8 cellular contexts compared by ENCODE assay signal in the genomic region with DNA sequence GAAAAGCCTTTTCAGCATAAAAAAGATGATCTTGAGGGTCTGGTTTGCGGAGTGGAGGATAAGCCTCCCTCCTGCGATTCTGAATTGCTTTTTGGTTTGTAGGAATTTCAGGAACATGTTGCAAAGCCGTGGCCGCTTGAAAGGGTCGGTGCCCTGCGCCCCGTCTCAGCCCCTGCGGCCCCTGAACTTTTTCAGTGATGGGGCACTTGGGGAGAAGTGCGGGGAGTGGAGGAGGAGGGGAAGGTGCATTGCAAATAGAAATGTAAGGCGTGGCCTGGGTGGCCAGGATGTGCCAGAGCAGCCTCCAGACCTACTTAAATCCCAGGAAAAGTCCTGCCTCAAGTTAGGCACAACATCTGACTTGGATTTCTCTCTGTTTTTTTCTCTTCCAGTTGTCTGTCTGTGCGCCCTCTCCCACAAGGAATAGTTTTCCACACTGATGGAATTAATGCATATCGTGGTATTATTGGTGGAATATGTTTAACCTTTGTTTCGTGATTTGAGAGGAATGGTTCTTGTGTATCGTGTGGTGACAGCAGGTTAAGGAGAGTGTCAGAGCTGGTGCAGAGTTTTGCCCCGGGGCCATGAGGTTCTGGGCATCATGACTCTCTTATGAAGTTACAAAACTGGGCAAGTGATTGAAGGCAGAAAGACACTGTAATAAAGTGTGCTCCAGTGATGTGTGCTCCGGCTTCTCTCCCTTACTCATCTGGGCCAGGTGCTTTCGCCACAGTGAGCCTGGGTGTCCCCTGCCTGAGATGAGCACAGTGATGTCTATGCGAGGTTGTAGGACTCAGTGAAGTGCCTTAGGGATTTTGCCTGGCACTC.
DNase-seq lines count a peak whose midpoint lies in the region; ATAC-seq, FAIRE-seq and TF ChIP-seq lines count a peak whose summit lies in the region.

No MANE protein-coding gene starts in this region.

- CTCF ChIA-PET in activated B cell treated with CpG ODN at 0.5 μM for 24 hours (lab: Charles Lee): no interaction called here

- peaks cover 80% of the 10 kb centered on the region for H3K79me2 ChIP-seq in hepatocyte

- peaks cover 5% of the 10 kb centered on the region for H3K36me3 Mint-ChIP-seq in activated B cell treated with CpG ODN at 0.5 μM for 24 hours (ENCODE audit: low read depth)
- peaks cover 23% of the 10 kb centered on the region for H3K36me3 Mint-ChIP-seq in stimulated activated effector memory CD8-positive, alpha-beta T cell treated with anti-CD3 and anti-CD28 coated beads, Interleukin-12 subunit alpha, Interleukin-12 subunit beta, amount 100 ng/mL, for 72 hours

- 32% methylated on average over 18 of the region's 18 CpGs for WGBS in hepatocyte (ENCODE audit: low lambda C conversion rate, missing lambda C conversion rate)

- no peaks in the 10 kb centered on the region for H3K9me3 Mint-ChIP-seq in activated B cell treated with CpG ODN at 0.5 μM for 24 hours
- no peaks in the 10 kb centered on the region for H3K9me3 Mint-ChIP-seq in stimulated activated effector memory CD8-positive, alpha-beta T cell treated with anti-CD3 and anti-CD28 coated beads, Interleukin-12 subunit alpha, Interleukin-12 subunit beta, amount 100 ng/mL, for 72 hours

- POLR2A ChIA-PET in activated B cell treated with CpG ODN at 0.5 μM for 24 hours (lab: Charles Lee): interaction anchor here (0.6 kb wide), 1 partner anchor 19 kb away, joined by 6 read pairs; no protein-coding TSS in a partner anchor

- peak; percentile 29 for DNase-seq in DMS53 (lab: John Stamatoyannopoulos, UW)
- no peak for DNase-seq in DMS53 treated with DMSO at 0.1 percent for 48 hours (lab: John Stamatoyannopoulos, UW; ENCODE audit: unreplicated experiment)
- no peak for DNase-seq in activated B cell treated with CpG ODN at 0.5 μM for 24 hours
- DNase-seq in hepatocyte (ENCODE audit: low spot score): peak; percentile 22
- DNase-seq in stimulated activated effector memory CD8-positive, alpha-beta T cell treated with anti-CD3 and anti-CD28 coated beads, Interleukin-12 subunit alpha, Interleukin-12 subunit beta, amount 100 ng/mL, for 72 hours (ENCODE audit: low spot score in 2 of 2): no peak
- DNase-seq in D721Med (ENCODE audit: insufficient read length, low spot score): no peak

- no peaks in the 10 kb centered on the region for H3K9me2 ChIP-seq in hepatocyte (replicated peaks; ENCODE audit: insufficient read depth)

- peak overlapping the region; percentile 42 for H3K4me3 Mint-ChIP-seq in activated B cell treated with CpG ODN at 0.5 μM for 24 hours
- H3K4me3 Mint-ChIP-seq in stimulated activated effector memory CD8-positive, alpha-beta T cell treated with anti-CD3 and anti-CD28 coated beads, Interleukin-12 subunit alpha, Interleukin-12 subunit beta, amount 100 ng/mL, for 72 hours: peak overlapping the region; percentile 96

- intact Hi-C loops in activated B cell treated with CpG ODN at 0.5 μM for 24 hours (cut with micrococcal nuclease): loop anchor here (1.0 kb wide), 1 partner anchor 206 kb away; the partner anchor contains the start of gene IGF1R

- peak overlapping the region; percentile 89 for H3K27ac ChIP-seq in hepatocyte

- peaks cover 35% of the 10 kb centered on the region for H3K4me1 Mint-ChIP-seq in activated B cell treated with CpG ODN at 0.5 μM for 24 hours
- peaks cover 38% of the 10 kb centered on the region for H3K4me1 Mint-ChIP-seq in stimulated activated effector memory CD8-positive, alpha-beta T cell treated with anti-CD3 and anti-CD28 coated beads, Interleukin-12 subunit alpha, Interleukin-12 subunit beta, amount 100 ng/mL, for 72 hours

- peak overlapping the region; percentile 5 for H2AFZ ChIP-seq in hepatocyte

- H3K4me3 ChIP-seq in hepatocyte: peak overlapping the region; percentile 41

- TF ChIP-seq CTCF in activated B cell treated with CpG ODN at 0.5 μM for 24 hours (IDR thresholded peaks at IDR 0.05): no peak
- TF ChIP-seq CTCF in hepatocyte (IDR thresholded peaks at IDR 0.05; ENCODE audit: poor library complexity): no peak
- no peak for TF ChIP-seq CTCF in D721Med (IDR thresholded peaks at IDR 0.05; ENCODE audit: insufficient read depth, missing control alignments)

- no peaks in the 10 kb centered on the region for H3K27me3 ChIP-seq in hepatocyte

- H3K27me3 Mint-ChIP-seq in activated B cell treated with CpG ODN at 0.5 μM for 24 hours: peaks cover 1% of the 10 kb centered on the region

- H3K4me1 ChIP-seq in hepatocyte (ENCODE audit: insufficient read depth): peaks cover 51% of the 10 kb centered on the region

- H3K36me3 ChIP-seq in hepatocyte (replicated peaks; ENCODE audit: insufficient read depth, low read depth): no peaks in the 10 kb centered on the region

- peak overlapping the region; percentile 92 for H3K4me2 ChIP-seq in hepatocyte

- ATAC-seq in activated B cell treated with CpG ODN at 0.5 μM for 24 hours (ENCODE audit: low read depth) (no peak), HG03457 (IDR thresholded peaks at IDR 0.05; ENCODE audit: unreplicated experiment) (no peak), GM19455 (IDR thresholded peaks at IDR 0.05; ENCODE audit: unreplicated experiment) (no peak)
- ATAC-seq in stimulated activated effector memory CD8-positive, alpha-beta T cell treated with anti-CD3 and anti-CD28 coated beads, Interleukin-12 subunit alpha, Interleukin-12 subunit beta, amount 100 ng/mL, for 72 hours: no peak

- no peak overlapping the region for H3K27ac Mint-ChIP-seq in activated B cell treated with CpG ODN at 0.5 μM for 24 hours
- H3K27ac Mint-ChIP-seq in stimulated activated effector memory CD8-positive, alpha-beta T cell treated with anti-CD3 and anti-CD28 coated beads, Interleukin-12 subunit alpha, Interleukin-12 subunit beta, amount 100 ng/mL, for 72 hours: peak overlapping the region; percentile 95

- H4K20me1 ChIP-seq in hepatocyte (ENCODE audit: insufficient read depth, poor library complexity, severe bottlenecking): peaks cover 13% of the 10 kb centered on the region

- no peak for FAIRE-seq in D721Med (lab: Jason Lieb, UNC)

- H3K9me3 ChIP-seq in hepatocyte (ENCODE audit: low read depth): no peaks in the 10 kb centered on the region

Comparison
In these comparisons a context has a peak if more than half of its experiments do, and no peak if none do; other contexts are left out.
1. DNase-seq: peak in DMS53 (single experiment) and hepatocyte (single experiment); none in DMS53 treated with DMSO at 0.1 percent for 48 hours (single experiment), activated B cell treated with CpG ODN at 0.5 μM for 24 hours (single experiment), stimulated activated effector memory CD8-positive, alpha-beta T cell treated with anti-CD3 and anti-CD28 coated beads, Interleukin-12 subunit alpha, Interleukin-12 subunit beta, amount 100 ng/mL, for 72 hours (0 of 2) and D721Med (single experiment).